8 cellular contexts compared by ENCODE assay signal in genomic region chr16:3983081-3983520, GRCh38.
DNase-seq lines count a peak whose midpoint lies in the region; ATAC-seq and TF ChIP-seq lines count a peak whose summit lies in the region.

No MANE protein-coding gene starts in this region.

- POLR2A ChIA-PET in GM10248 (lab: Yijun Ruan, JAX) = interaction anchor here (1.1 kb wide), 1 partner anchor 271 kb away, joined by 3 read pairs; no protein-coding TSS in a partner anchor
- POLR2A ChIA-PET in activated CD4-positive, alpha-beta T cell treated with anti-CD3 and anti-CD28 coated beads, Interleukin-2, amount 10 ng/mL, durations not matched to agents 7 days and 5 days (lab: Charles Lee) = no interaction called here

- H3K27me3 Mint-ChIP-seq in activated CD4-positive, alpha-beta T cell treated with anti-CD3 and anti-CD28 coated beads, Interleukin-2, amount 10 ng/mL, durations not matched to agents 7 days and 5 days = no peaks in the 10 kb centered on the region
- H3K27me3 Mint-ChIP-seq in endodermal cell (ENCODE audit: insufficient read depth) = peaks cover 6% of the 10 kb centered on the region

- no peak overlapping the region for H4K8ac ChIP-seq in mesendoderm (ENCODE audit: low read depth, low read length)

- H3K4me2 ChIP-seq in mesendoderm (ENCODE audit: low read length) = no peak overlapping the region

- H3K36me3 Mint-ChIP-seq in activated CD4-positive, alpha-beta T cell treated with anti-CD3 and anti-CD28 coated beads, Interleukin-2, amount 10 ng/mL, durations not matched to agents 7 days and 5 days (ENCODE audit: low read depth) = peaks cover 5% of the 10 kb centered on the region
- no peaks in the 10 kb centered on the region for H3K36me3 Mint-ChIP-seq in endodermal cell (ENCODE audit: low read depth)

- DNase-seq in GM10248 (ENCODE audit: extremely low spot score) = peak; percentile 64
- peak; percentile 35 for DNase-seq in NCI-H2107 (lab: John Stamatoyannopoulos, UW)
- peak; percentile 53 for DNase-seq in activated CD4-positive, alpha-beta T cell treated with anti-CD3 and anti-CD28 coated beads, Interleukin-2, amount 10 ng/mL, durations not matched to agents 7 days and 5 days
- peak; percentile 95 for DNase-seq in endodermal cell
- DNase-seq in mesendoderm = peak; percentile 93
- peak; percentile 77 for DNase-seq in superior temporal gyrus (ENCODE audit: extremely low spot score)

- no peak overlapping the region for H3K23ac ChIP-seq in mesendoderm (ENCODE audit: low read length)

- H3K4me3 ChIP-seq in endodermal cell (ENCODE audit: low read length) (no peak overlapping the region), mesendoderm (ENCODE audit: low read length) (no peak overlapping the region)

- no peak overlapping the region for H2BK5ac ChIP-seq in mesendoderm (ENCODE audit: low read length)

- H3K79me1 ChIP-seq in mesendoderm (ENCODE audit: low read length) = no peaks in the 10 kb centered on the region

- H3K56ac ChIP-seq in mesendoderm (ENCODE audit: low read length) = no peak overlapping the region

- H3K4me1 Mint-ChIP-seq in activated CD4-positive, alpha-beta T cell treated with anti-CD3 and anti-CD28 coated beads, Interleukin-2, amount 10 ng/mL, durations not matched to agents 7 days and 5 days = peaks cover 6% of the 10 kb centered on the region
- H3K4me1 Mint-ChIP-seq in endodermal cell = peaks cover 3% of the 10 kb centered on the region

- no peaks in the 10 kb centered on the region for H3K4me1 ChIP-seq in endodermal cell (ENCODE audit: control insufficient read depth, insufficient read depth, low read length)
- no peaks in the 10 kb centered on the region for H3K4me1 ChIP-seq in mesendoderm (ENCODE audit: control insufficient read depth, low read depth, low read length)

- H3K27ac Mint-ChIP-seq in activated CD4-positive, alpha-beta T cell treated with anti-CD3 and anti-CD28 coated beads, Interleukin-2, amount 10 ng/mL, durations not matched to agents 7 days and 5 days = peak overlapping the region; percentile 16
- no peak overlapping the region for H3K27ac Mint-ChIP-seq in endodermal cell

- H3K9ac ChIP-seq in endodermal cell (ENCODE audit: extremely low read depth, low read length, poor library complexity, severe bottlenecking) = no peak overlapping the region
- no peak overlapping the region for H3K9ac ChIP-seq in mesendoderm (ENCODE audit: low read length)

- no peak overlapping the region for H3K4me3 Mint-ChIP-seq in activated CD4-positive, alpha-beta T cell treated with anti-CD3 and anti-CD28 coated beads, Interleukin-2, amount 10 ng/mL, durations not matched to agents 7 days and 5 days
- H3K4me3 Mint-ChIP-seq in endodermal cell = no peak overlapping the region

- H2AK5ac ChIP-seq in mesendoderm (ENCODE audit: low read length) = no peak overlapping the region

- no peak overlapping the region for H3K4ac ChIP-seq in mesendoderm (ENCODE audit: low read depth, low read length)

- WGBS in endodermal cell (ENCODE audit: insufficient coverage in 1 of 2, insufficient read length in 1 of 2), 2 experiments = 28 to 29% methylated on average over 11 to 22 of the region's 22 CpGs
- WGBS in mesendoderm (ENCODE audit: extremely low coverage, insufficient coverage, low lambda C conversion rate) = no CpG with 5 or more reads among the region's 22 CpGs

- H3K9me3 Mint-ChIP-seq in activated CD4-positive, alpha-beta T cell treated with anti-CD3 and anti-CD28 coated beads, Interleukin-2, amount 10 ng/mL, durations not matched to agents 7 days and 5 days = no peaks in the 10 kb centered on the region
- no peaks in the 10 kb centered on the region for H3K9me3 Mint-ChIP-seq in endodermal cell

- no peak overlapping the region for H2BK120ac ChIP-seq in mesendoderm (ENCODE audit: low read depth, low read length)

- no peaks in the 10 kb centered on the region for H3K36me3 ChIP-seq in endodermal cell (ENCODE audit: control insufficient read depth, insufficient read depth, low read length)
- H3K36me3 ChIP-seq in mesendoderm (ENCODE audit: control insufficient read depth, insufficient read depth, low read length) = no peaks in the 10 kb centered on the region

- H3K27me3 ChIP-seq in endodermal cell (ENCODE audit: control insufficient read depth, insufficient read depth, low read length, poor library complexity, severe bottlenecking) (no peaks in the 10 kb centered on the region), mesendoderm (ENCODE audit: insufficient read depth, low read length, poor library complexity) (no peaks in the 10 kb centered on the region)

- no peak overlapping the region for H3K18ac ChIP-seq in mesendoderm (ENCODE audit: low read length)

- CTCF ChIA-PET in GM10248 (lab: Yijun Ruan, JAX) = interaction anchor here (0.7 to 2.7 kb wide), 17 partner anchors 13 to 420 kb away, joined by 3 to 16 read pairs (median 4); no protein-coding TSS in a partner anchor
- CTCF ChIA-PET in activated CD4-positive, alpha-beta T cell treated with anti-CD3 and anti-CD28 coated beads, Interleukin-2, amount 10 ng/mL, durations not matched to agents 7 days and 5 days (lab: Charles Lee) = interaction anchor here (1.0 to 2.3 kb wide), 10 partner anchors 12 to 357 kb away, joined by 3 to 13 read pairs (median 4); no protein-coding TSS in a partner anchor

- no peak overlapping the region for H2BK15ac ChIP-seq in mesendoderm (replicated peaks; ENCODE audit: low read depth)

- ATAC-seq in HG03565 (IDR thresholded peaks at IDR 0.05; ENCODE audit: unreplicated experiment) = no peak
- no peak for ATAC-seq in GM21619 (IDR thresholded peaks at IDR 0.05; ENCODE audit: unreplicated experiment)

- no peak overlapping the region for H4K5ac ChIP-seq in mesendoderm (ENCODE audit: low read length)

- no peaks in the 10 kb centered on the region for H3K79me2 ChIP-seq in mesendoderm (ENCODE audit: control insufficient read depth, insufficient read depth, low read length)

- H3K9me3 ChIP-seq in endodermal cell (ENCODE audit: control insufficient read depth, low read length) = no peaks in the 10 kb centered on the region

- H3K27ac ChIP-seq in endodermal cell (ENCODE audit: low read depth, low read length) (no peak overlapping the region), mesendoderm (ENCODE audit: low read depth, low read length) (no peak overlapping the region)

- TF ChIP-seq CTCF in GM10248 (IDR thresholded peaks at IDR 0.05; ENCODE audit: control extremely low read depth, extremely low read depth, low read depth, missing control alignments) = peak; percentile 71
- peak; percentile 91 for TF ChIP-seq CTCF in endodermal cell (conservative IDR thresholded peaks at IDR 0.05)

Comparison
In these comparisons a context has a peak if more than half of its experiments do, and no peak if none do; other contexts are left out.
1. DNase-seq: peak in every context shown above with its lines; median percentile 95 in endodermal cell; 93 in mesendoderm; 77 in superior temporal gyrus; 64 in GM10248; 53 in activated CD4-positive, alpha-beta T cell treated with anti-CD3 and anti-CD28 coated beads, Interleukin-2, amount 10 ng/mL, durations not matched to agents 7 days and 5 days; 35 in NCI-H2107.